In the genomic region with DNA sequence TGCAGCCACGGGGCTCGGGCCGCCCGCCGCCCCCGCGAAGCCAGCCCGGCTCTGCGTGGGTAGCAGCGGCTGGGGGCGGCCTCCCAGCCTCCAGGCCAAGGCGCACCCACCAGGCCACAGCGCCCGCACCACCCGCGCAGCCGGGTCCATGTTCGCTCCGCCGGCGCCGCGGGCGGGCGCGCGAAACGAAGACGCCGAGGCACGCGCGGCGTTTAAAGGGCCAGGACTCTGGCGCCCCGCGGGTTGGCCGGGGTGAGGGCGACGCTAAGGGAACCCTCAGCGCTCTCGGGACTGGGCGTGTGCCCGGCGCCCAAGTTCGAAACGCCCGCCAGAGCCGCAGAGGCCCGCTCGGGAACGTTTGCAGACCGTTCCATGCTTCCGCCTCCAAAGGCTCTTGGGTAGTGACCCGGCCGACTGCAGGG, we compare ENCODE assay signal across 1 cellular context.
TF ChIP-seq lines count a peak whose summit lies in the region.

A gene (minus strand): TSS at position 162 of the 422 bp plus-strand sequence. CDS start 12 bp downstream, at position 150.

TF ChIP-seq in HepG2, 621 proteins besides CTCF, POLR2A, EP300 and RAD21 (continued from another document):
- TF ChIP-seq, protein P1, sequence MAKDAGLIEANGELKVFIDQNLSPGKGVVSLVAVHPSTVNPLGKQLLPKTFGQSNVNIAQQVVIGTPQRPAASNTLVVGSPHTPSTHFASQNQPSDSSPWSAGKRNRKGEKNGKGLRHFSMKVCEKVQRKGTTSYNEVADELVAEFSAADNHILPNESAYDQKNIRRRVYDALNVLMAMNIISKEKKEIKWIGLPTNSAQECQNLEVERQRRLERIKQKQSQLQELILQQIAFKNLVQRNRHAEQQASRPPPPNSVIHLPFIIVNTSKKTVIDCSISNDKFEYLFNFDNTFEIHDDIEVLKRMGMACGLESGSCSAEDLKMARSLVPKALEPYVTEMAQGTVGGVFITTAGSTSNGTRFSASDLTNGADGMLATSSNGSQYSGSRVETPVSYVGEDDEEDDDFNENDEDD (CRISPR knock-in tag; IDR thresholded peaks at IDR 0.05; ENCODE audit: borderline replicate concordance) = peak; percentile 79; the same call in 1 of the 2 replicates
- TF ChIP-seq, protein P2, sequence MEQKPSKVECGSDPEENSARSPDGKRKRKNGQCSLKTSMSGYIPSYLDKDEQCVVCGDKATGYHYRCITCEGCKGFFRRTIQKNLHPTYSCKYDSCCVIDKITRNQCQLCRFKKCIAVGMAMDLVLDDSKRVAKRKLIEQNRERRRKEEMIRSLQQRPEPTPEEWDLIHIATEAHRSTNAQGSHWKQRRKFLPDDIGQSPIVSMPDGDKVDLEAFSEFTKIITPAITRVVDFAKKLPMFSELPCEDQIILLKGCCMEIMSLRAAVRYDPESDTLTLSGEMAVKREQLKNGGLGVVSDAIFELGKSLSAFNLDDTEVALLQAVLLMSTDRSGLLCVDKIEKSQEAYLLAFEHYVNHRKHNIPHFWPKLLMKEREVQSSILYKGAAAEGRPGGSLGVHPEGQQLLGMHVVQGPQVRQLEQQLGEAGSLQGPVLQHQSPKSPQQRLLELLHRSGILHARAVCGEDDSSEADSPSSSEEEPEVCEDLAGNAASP (CRISPR knock-in tag; IDR thresholded peaks at IDR 0.05; ENCODE audit: borderline replicate concordance) = peak; percentile 35; the same call in 1 of the 2 replicates
- no peak for TF ChIP-seq DPF2 (CRISPR knock-in tag; IDR thresholded peaks at IDR 0.05; ENCODE audit: borderline replicate concordance, low read depth)
- TF ChIP-seq, protein P3, sequence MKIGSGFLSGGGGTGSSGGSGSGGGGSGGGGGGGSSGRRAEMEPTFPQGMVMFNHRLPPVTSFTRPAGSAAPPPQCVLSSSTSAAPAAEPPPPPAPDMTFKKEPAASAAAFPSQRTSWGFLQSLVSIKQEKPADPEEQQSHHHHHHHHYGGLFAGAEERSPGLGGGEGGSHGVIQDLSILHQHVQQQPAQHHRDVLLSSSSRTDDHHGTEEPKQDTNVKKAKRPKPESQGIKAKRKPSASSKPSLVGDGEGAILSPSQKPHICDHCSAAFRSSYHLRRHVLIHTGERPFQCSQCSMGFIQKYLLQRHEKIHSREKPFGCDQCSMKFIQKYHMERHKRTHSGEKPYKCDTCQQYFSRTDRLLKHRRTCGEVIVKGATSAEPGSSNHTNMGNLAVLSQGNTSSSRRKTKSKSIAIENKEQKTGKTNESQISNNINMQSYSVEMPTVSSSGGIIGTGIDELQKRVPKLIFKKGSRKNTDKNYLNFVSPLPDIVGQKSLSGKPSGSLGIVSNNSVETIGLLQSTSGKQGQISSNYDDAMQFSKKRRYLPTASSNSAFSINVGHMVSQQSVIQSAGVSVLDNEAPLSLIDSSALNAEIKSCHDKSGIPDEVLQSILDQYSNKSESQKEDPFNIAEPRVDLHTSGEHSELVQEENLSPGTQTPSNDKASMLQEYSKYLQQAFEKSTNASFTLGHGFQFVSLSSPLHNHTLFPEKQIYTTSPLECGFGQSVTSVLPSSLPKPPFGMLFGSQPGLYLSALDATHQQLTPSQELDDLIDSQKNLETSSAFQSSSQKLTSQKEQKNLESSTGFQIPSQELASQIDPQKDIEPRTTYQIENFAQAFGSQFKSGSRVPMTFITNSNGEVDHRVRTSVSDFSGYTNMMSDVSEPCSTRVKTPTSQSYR (CRISPR knock-in tag; IDR thresholded peaks at IDR 0.05; ENCODE audit: borderline replicate concordance) = no peak
- TF ChIP-seq, protein P4, sequence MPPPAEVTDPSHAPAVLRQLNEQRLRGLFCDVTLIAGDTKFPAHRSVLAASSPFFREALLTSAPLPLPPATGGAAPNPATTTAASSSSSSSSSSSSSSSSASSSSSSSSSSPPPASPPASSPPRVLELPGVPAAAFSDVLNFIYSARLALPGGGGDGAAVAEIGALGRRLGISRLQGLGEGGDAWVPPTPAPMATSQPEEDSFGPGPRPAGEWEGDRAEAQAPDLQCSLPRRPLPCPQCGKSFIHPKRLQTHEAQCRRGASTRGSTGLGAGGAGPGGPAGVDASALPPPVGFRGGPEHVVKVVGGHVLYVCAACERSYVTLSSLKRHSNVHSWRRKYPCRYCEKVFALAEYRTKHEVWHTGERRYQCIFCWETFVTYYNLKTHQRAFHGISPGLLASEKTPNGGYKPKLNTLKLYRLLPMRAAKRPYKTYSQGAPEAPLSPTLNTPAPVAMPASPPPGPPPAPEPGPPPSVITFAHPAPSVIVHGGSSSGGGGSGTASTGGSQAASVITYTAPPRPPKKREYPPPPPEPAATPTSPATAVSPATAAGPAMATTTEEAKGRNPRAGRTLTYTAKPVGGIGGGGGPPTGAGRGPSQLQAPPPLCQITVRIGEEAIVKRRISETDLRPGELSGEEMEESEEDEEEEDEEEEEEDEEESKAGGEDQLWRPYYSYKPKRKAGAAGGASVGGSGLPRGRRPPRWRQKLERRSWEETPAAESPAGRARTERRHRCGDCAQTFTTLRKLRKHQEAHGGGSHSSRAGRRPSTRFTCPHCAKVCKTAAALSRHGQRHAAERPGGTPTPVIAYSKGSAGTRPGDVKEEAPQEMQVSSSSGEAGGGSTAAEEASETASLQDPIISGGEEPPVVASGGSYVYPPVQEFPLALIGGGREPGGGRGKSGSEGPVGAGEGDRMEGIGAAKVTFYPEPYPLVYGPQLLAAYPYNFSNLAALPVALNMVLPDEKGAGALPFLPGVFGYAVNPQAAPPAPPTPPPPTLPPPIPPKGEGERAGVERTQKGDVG (CRISPR knock-in tag; IDR thresholded peaks at IDR 0.05; ENCODE audit: borderline replicate concordance) = no peak
- peak; percentile 30 for TF ChIP-seq ZNF883 (CRISPR knock-in tag; IDR thresholded peaks at IDR 0.05; ENCODE audit: not compliant biosample characterization)
